Comparison of ENCODE assay signal across 17 cellular contexts in genomic region chr6:5833120-5833519, GRCh38.
"Had no signal": no experiment of that assay in that cellular context is flagged by ENCODE, and none has a peak within 500 bp of the region (broad histone marks: within the 10 kb centered on the region; RNA-seq: fewer than 3 reads in every experiment).

No MANE protein-coding gene starts in this region.

- H3K9ac ChIP-seq: neural progenitor cell had no signal

- H3K27ac ChIP-seq: adrenal gland, coronary artery, epithelial cell of prostate, gastrocnemius medialis, neural progenitor cell, WERI-Rb-1 had no signal

- H3K27me3 ChIP-seq: adrenal gland, gastrocnemius medialis, neural progenitor cell had no signal

- H3K4me3 ChIP-seq: adrenal gland, coronary artery, gastrocnemius medialis, heart right ventricle, neural progenitor cell, skin epidermis had no signal

- H3K4me2 ChIP-seq: neural progenitor cell had no signal

- DNase-seq: activated CD4-positive, alpha-beta T cell treated with anti-CD3 and anti-CD28 coated beads, Interleukin-2, amount 50 U/mL, for 1 hour; activated gamma-delta T cell treated with Interleukin-2 at 50 U/mL for 16 hours; activated T-cell treated with anti-CD3 and anti-CD28 coated beads, Interleukin-2, amount 50 U/mL, for 1 hour; adrenal gland; caudate nucleus; effector CD8-positive, alpha-beta T cell; gastrocnemius medialis; heart right ventricle; kidney; left ventricle myocardium superior; mesenchymal stem cell; stimulated activated CD4-positive, alpha-beta T cell treated with anti-CD3 and anti-CD28 coated beads, Interleukin-4, amount 100 ng/mL, for 4 hours; WERI-Rb-1 had no signal

- H3K36me3 ChIP-seq: adrenal gland, gastrocnemius medialis, heart right ventricle, neural progenitor cell, WERI-Rb-1 had no signal

- H3K4me3 Mint-ChIP-seq: neural progenitor cell had no signal

- H3K4me1 ChIP-seq: adrenal gland, gastrocnemius medialis, neural progenitor cell had no signal

- H3K27ac Mint-ChIP-seq: neural progenitor cell had no signal

- H3K9me3 ChIP-seq: adrenal gland, gastrocnemius medialis, heart right ventricle had no signal

- ATAC-seq: gastrocnemius medialis, heart right ventricle, left ventricle myocardium superior had no signal
